In genomic region chr20:40006168-40006860, GRCh38 we compare ENCODE assay signal across 17 cellular contexts.
A peak's percentile ranks its signal among the peaks of the same experiment; 100 is the strongest.
DNase-seq lines count a peak whose midpoint lies in the region; ATAC-seq and TF ChIP-seq lines count a peak whose summit lies in the region.
"Had no signal": no experiment of that assay in that cellular context is flagged by ENCODE, and none has a peak within 500 bp of the region (broad histone marks: within the 10 kb centered on the region; RNA-seq: fewer than 3 reads in every experiment).

No MANE protein-coding gene starts in this region.

- no peak for TF ChIP-seq CTCF in right lobe of liver (IDR thresholded peaks at IDR 0.05)
- TF ChIP-seq CTCF in parathyroid adenoma (IDR thresholded peaks at IDR 0.05) = no peak

- no peaks in the 10 kb centered on the region for H3K27me3 ChIP-seq in right lobe of liver
- no peaks in the 10 kb centered on the region for H3K27me3 ChIP-seq in parathyroid adenoma (ENCODE audit: control insufficient read depth, insufficient read depth, low read length)

- ATAC-seq in right lobe of liver = peak in 3 of 4 donors; percentile 84 to 90 (median 87)

- no peaks in the 10 kb centered on the region for H3K9me3 ChIP-seq in right lobe of liver
- H3K9me3 ChIP-seq in parathyroid adenoma (ENCODE audit: control insufficient read depth, low read length) = no peaks in the 10 kb centered on the region
- H3K9me3 ChIP-seq: HAP-1 had no signal

- H3K4me3 ChIP-seq in right lobe of liver (peak overlapping the region in 2 of 3 donors; percentile 35 to 43), parathyroid adenoma (ENCODE audit: low read depth, low read length) (no peak overlapping the region)
- H3K4me3 ChIP-seq: GM23248, HAP-1 had no signal

- H3K27ac ChIP-seq in right lobe of liver (peak overlapping the region in 2 of 3 donors; percentile 5 to 47), parathyroid adenoma (no peak overlapping the region)
- H3K27ac ChIP-seq: C4-2B, GM23248 had no signal

- H3K4me2 ChIP-seq in parathyroid adenoma (ENCODE audit: low read length) = no peak overlapping the region

- peak overlapping the region; percentile 62 for H2AFZ ChIP-seq in parathyroid adenoma
- H2AFZ ChIP-seq: GM23248 had no signal

- DNase-seq in NCI-H69 (lab: John Stamatoyannopoulos, UW) (peak; percentile 12), SK-N-DZ (ENCODE audit: low spot score) (peak; percentile 100), right lobe of liver (no peak), T1000 (lab: John Stamatoyannopoulos, UW) (no peak), SHP77 treated with DMSO at 0.1 percent for 48 hours (lab: John Stamatoyannopoulos, UW) (no peak), NCI-H510A (lab: John Stamatoyannopoulos, UW) (no peak), DMS 273 treated with DMSO at 0.1 percent for 48 hours (lab: John Stamatoyannopoulos, UW) (no peak)
- DNase-seq: ACHN; Caco-2; CD4-positive, alpha-beta T cell; DMS153; DMS79; GDM1; GM23248 had no signal

- no peak for TF ChIP-seq POLR2A in right lobe of liver (IDR thresholded peaks at IDR 0.05)

- H3K36me3 ChIP-seq in right lobe of liver (no peaks in the 10 kb centered on the region), parathyroid adenoma (ENCODE audit: control insufficient read depth, insufficient read depth, low read length) (no peaks in the 10 kb centered on the region)
- H3K36me3 ChIP-seq: HAP-1 had no signal

- H3K4me1 ChIP-seq in right lobe of liver (peaks cover 0 to 8% (median 0%) of the 10 kb centered on the region in 4 donors), parathyroid adenoma (peaks cover 6% of the 10 kb centered on the region)
- H3K4me1 ChIP-seq: Caco-2, HAP-1 had no signal

- H3K79me2 ChIP-seq in parathyroid adenoma = no peaks in the 10 kb centered on the region

- WGBS in right lobe of liver (ENCODE audit: insufficient coverage, low coverage, low lambda C conversion rate, missing lambda C conversion rate) = 67% methylated on average over 1 of the region's 1 CpG

- intact Hi-C loops in right lobe of liver (cut with DNase I) = no loop called here

- no peak overlapping the region for H3K9ac ChIP-seq in parathyroid adenoma
- H3K9ac ChIP-seq: GM23248 had no signal

Comparison
In these comparisons a context has a peak if more than half of its experiments do, and no peak if none do; other contexts are left out.
1. DNase-seq: peak in NCI-H69 (single experiment) and SK-N-DZ (single experiment); none in right lobe of liver (0 of 3), T1000 (single experiment), SHP77 treated with DMSO at 0.1 percent for 48 hours (single experiment), NCI-H510A (single experiment) and DMS 273 treated with DMSO at 0.1 percent for 48 hours (single experiment).